ENCODE assay signal across 33 cellular contexts in genomic region chr6:15981956-15982355, GRCh38.
"Had no signal": no experiment of that assay in that cellular context is flagged by ENCODE, and none has a peak within 500 bp of the region (broad histone marks: within the 10 kb centered on the region; RNA-seq: fewer than 3 reads in every experiment).

No MANE protein-coding gene starts in this region.

- H3K4me3 ChIP-seq: MG63 had no signal

- DNase-seq: Karpas-422, Kasumi-1, MG63, MM.1S, NCI-H1048, NCI-H1092 treated with DMSO at 0.1 percent for 48 hours, NCI-H1105, NCI-H1105 treated with DMSO at 0.1 percent for 48 hours, NCI-H1417, NCI-H1417 treated with DMSO at 0.1 percent for 48 hours, NCI-H1436, NCI-H1436 treated with DMSO at 0.1 percent for 48 hours, NCI-H146, NCI-H1694, NCI-H1694 treated with DMSO at 0.1 percent for 48 hours, NCI-H187, NCI-H187 treated with DMSO at 0.1 percent for 48 hours, NCI-H1930, NCI-H2029, NCI-H2029 treated with DMSO at 0.1 percent for 48 hours, NCI-H2081, NCI-H2081 treated with DMSO at 0.1 percent for 48 hours, NCI-H2107, NCI-H2171, NCI-H2171 treated with DMSO at 0.1 percent for 48 hours, NCI-H2227 treated with DMSO at 0.1 percent for 48 hours, NCI-H226, NCI-H345, NCI-H446, NCI-H446 treated with DMSO at 0.1 percent for 48 hours, NCI-H510A, NCI-H510A treated with DMSO at 0.1 percent for 48 hours had no signal

- H3K9me3 ChIP-seq: MG63 had no signal

- H3K36me3 ChIP-seq: MG63 had no signal

- H3K27ac ChIP-seq: KMS-11 had no signal

- H3K27me3 ChIP-seq: MG63 had no signal
